In the genomic region with DNA sequence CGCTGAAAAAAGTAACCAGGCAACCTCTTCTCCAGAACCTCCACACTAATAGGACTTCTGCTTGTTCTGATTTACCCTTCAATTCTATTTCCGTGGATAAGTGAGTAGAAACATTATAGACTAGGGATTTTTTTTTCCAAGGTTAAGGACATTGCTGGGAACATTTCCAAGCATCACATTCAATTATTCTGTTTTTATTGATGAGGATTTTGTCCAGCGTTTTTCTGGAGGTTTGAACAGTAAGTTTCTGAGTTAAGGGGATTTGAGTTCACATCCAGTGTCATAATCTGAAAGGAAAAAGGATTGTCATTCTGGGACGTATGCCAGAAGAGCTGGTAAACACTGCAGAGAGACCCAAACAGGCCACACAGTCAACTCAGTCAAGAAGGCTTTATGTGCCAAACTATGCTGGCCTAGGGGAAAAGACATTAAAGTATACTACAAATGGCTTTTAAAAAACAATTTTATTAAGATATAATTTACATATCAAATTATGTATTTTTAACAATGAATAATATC, we compare ENCODE assay signal across 16 cellular contexts. TPM values are rescaled to one million over a fixed set of nuclear protein-coding genes. Genes with fewer than 3 reads are reported as not detected.
DNase-seq lines count a peak whose midpoint lies in the region; ATAC-seq, FAIRE-seq and TF ChIP-seq lines count a peak whose summit lies in the region.
"Had no signal": no experiment of that assay in that cellular context is flagged by ENCODE, and none has a peak within 500 bp of the region (broad histone marks: within the 10 kb centered on the region; RNA-seq: fewer than 3 reads in every experiment).

No MANE protein-coding gene starts in this region.

- no peak overlapping the region for H3K23ac ChIP-seq in mesendoderm (ENCODE audit: low read length)

- no peaks in the 10 kb centered on the region for H3K36me3 Mint-ChIP-seq in nephron (ENCODE audit: low read depth)
- no peaks in the 10 kb centered on the region for H3K36me3 Mint-ChIP-seq in nephron progenitor cell (ENCODE audit: low read depth)
- H3K36me3 Mint-ChIP-seq: activated naive CD8-positive, alpha-beta T cell treated with anti-CD3 and anti-CD28 coated beads for 36 hours; CD14-positive monocyte; neural progenitor cell had no signal

- H3K36me3 ChIP-seq in mesendoderm (ENCODE audit: control insufficient read depth, insufficient read depth, low read length), result no peaks in the 10 kb centered on the region
- H3K36me3 ChIP-seq: neural progenitor cell, thoracic aorta had no signal

- no peaks in the 10 kb centered on the region for H3K4me1 ChIP-seq in mesendoderm (ENCODE audit: control insufficient read depth, low read depth, low read length)
- H3K4me1 ChIP-seq: neural progenitor cell had no signal

- no peak overlapping the region for H2AK5ac ChIP-seq in mesendoderm (ENCODE audit: low read length)

- no peak overlapping the region for H3K56ac ChIP-seq in mesendoderm (ENCODE audit: low read length)

- TF ChIP-seq POLR2A in H54 (IDR thresholded peaks at IDR 0.05; ENCODE audit: low read depth, low read length), result no peak

- H3K4me3 Mint-ChIP-seq in nephron, result no peak overlapping the region
- H3K4me3 Mint-ChIP-seq in nephron progenitor cell, result no peak overlapping the region
- H3K4me3 Mint-ChIP-seq: activated naive CD8-positive, alpha-beta T cell treated with anti-CD3 and anti-CD28 coated beads for 36 hours; CD14-positive monocyte; dendritic cell treated with granulocyte-macrophage colony-stimulating factor and Interleukin-4, amounts not matched to agents 40 ng/mL and 50 ng/mL, for 4 days; neural progenitor cell had no signal

- no peak overlapping the region for H2BK120ac ChIP-seq in mesendoderm (ENCODE audit: low read depth, low read length)

- H3K79me1 ChIP-seq in mesendoderm (ENCODE audit: low read length), result no peaks in the 10 kb centered on the region

- DNase-seq in H4 (ENCODE audit: low spot score), result peak; percentile 83
- peak; percentile 8 for DNase-seq in NCI-H446 treated with DMSO at 0.1 percent for 48 hours (lab: John Stamatoyannopoulos, UW)
- DNase-seq in dedifferentiated amniotic fluid mesenchymal stem cell (ENCODE audit: extremely low spot score), result peak; percentile 42
- no peak for DNase-seq in mesendoderm
- DNase-seq in H54 (ENCODE audit: insufficient read length, low spot score), result no peak
- no peak for DNase-seq in nephron progenitor cell
- DNase-seq in Right ventricle myocardium inferior (ENCODE audit: missing footprints), result no peak
- DNase-seq: activated naive CD8-positive, alpha-beta T cell treated with anti-CD3 and anti-CD28 coated beads for 36 hours; left colon; MM.1S; NCI-H774 had no signal

- H3K4me1 Mint-ChIP-seq in nephron (no peaks in the 10 kb centered on the region), nephron progenitor cell (no peaks in the 10 kb centered on the region)
- H3K4me1 Mint-ChIP-seq: neural progenitor cell had no signal

- no CpG with 5 or more reads among the region's 4 CpGs for WGBS in mesendoderm (ENCODE audit: extremely low coverage, insufficient coverage, low lambda C conversion rate)

- no peak overlapping the region for H3K9ac ChIP-seq in mesendoderm (ENCODE audit: low read length)
- H3K9ac ChIP-seq: neural progenitor cell had no signal

- FAIRE-seq in H54 (lab: Jason Lieb, UNC), result no peak

- no peaks in the 10 kb centered on the region for H3K79me2 ChIP-seq in mesendoderm (ENCODE audit: control insufficient read depth, insufficient read depth, low read length)

- ATAC-seq in Right ventricle myocardium inferior, result no peak
- ATAC-seq: left colon had no signal

- TF ChIP-seq CTCF in nephron (IDR thresholded peaks at IDR 0.05; ENCODE audit: unreplicated experiment in 3 of 3), result no peak
- TF ChIP-seq CTCF in nephron progenitor cell (IDR thresholded peaks at IDR 0.05), result no peak

- H2BK5ac ChIP-seq in mesendoderm (ENCODE audit: low read length), result no peak overlapping the region

- H3K27me3 Mint-ChIP-seq in nephron (ENCODE audit: low read depth) (no peaks in the 10 kb centered on the region), nephron progenitor cell (ENCODE audit: low read depth, poor library complexity) (peaks cover 8% of the 10 kb centered on the region)
- H3K27me3 Mint-ChIP-seq: activated naive CD8-positive, alpha-beta T cell treated with anti-CD3 and anti-CD28 coated beads for 36 hours; dendritic cell treated with granulocyte-macrophage colony-stimulating factor and Interleukin-4, amounts not matched to agents 40 ng/mL and 50 ng/mL, for 4 days had no signal

- no peaks in the 10 kb centered on the region for H3K27me3 ChIP-seq in mesendoderm (ENCODE audit: insufficient read depth, low read length, poor library complexity)
- H3K27me3 ChIP-seq: neural progenitor cell had no signal

- H4K5ac ChIP-seq in mesendoderm (ENCODE audit: low read length), result no peak overlapping the region

- no peak overlapping the region for H3K4me3 ChIP-seq in mesendoderm (ENCODE audit: low read length)
- H3K4me3 ChIP-seq: neural progenitor cell, thoracic aorta had no signal

- H3K4me2 ChIP-seq in mesendoderm (ENCODE audit: low read length), result no peak overlapping the region
- H3K4me2 ChIP-seq: neural progenitor cell had no signal

- intact Hi-C loops in Right ventricle myocardium inferior (cut with DNase I), result no loop called here

- no peak overlapping the region for H3K4ac ChIP-seq in mesendoderm (ENCODE audit: low read depth, low read length)

- no peak overlapping the region for H3K27ac ChIP-seq in mesendoderm (ENCODE audit: low read depth, low read length)
- H3K27ac ChIP-seq: neural progenitor cell, thoracic aorta had no signal

- no peak overlapping the region for H3K18ac ChIP-seq in mesendoderm (ENCODE audit: low read length)

- H3K9me3 Mint-ChIP-seq in nephron (peaks cover 2% of the 10 kb centered on the region), nephron progenitor cell (peaks cover 18% of the 10 kb centered on the region)
- H3K9me3 Mint-ChIP-seq: dendritic cell treated with granulocyte-macrophage colony-stimulating factor and Interleukin-4, amounts not matched to agents 40 ng/mL and 50 ng/mL, for 4 days had no signal

- no peak overlapping the region for H4K8ac ChIP-seq in mesendoderm (ENCODE audit: low read depth, low read length)

- H2BK15ac ChIP-seq in mesendoderm (replicated peaks; ENCODE audit: low read depth), result no peak overlapping the region

- H3K27ac Mint-ChIP-seq in nephron, result peak overlapping the region in 2 of 3 experiments; percentile 4 to 41
- H3K27ac Mint-ChIP-seq in nephron progenitor cell, result no peak overlapping the region
- H3K27ac Mint-ChIP-seq: activated naive CD8-positive, alpha-beta T cell treated with anti-CD3 and anti-CD28 coated beads for 36 hours; dendritic cell treated with granulocyte-macrophage colony-stimulating factor and Interleukin-4, amounts not matched to agents 40 ng/mL and 50 ng/mL, for 4 days; neural progenitor cell had no signal

RNA-seq across cellular contexts. Expression of gene RALA, which starts 28.2 kb away (rescaled TPM):
- 15.4 and 19.6 TPM in 2 replicates for total RNA-seq in H4 (2014; rRNA removed; shearing (Covaris generic))
- polyA plus RNA-seq in mesendoderm (2013, experiment 1 of 2), result 73.1 TPM
- 72.8 TPM for polyA plus RNA-seq in mesendoderm (2013, experiment 2 of 2)
- total RNA-seq in Right ventricle myocardium inferior, result 35.7 TPM

RNA-seq across cellular contexts. Expression of gene YAE1, which starts 29.0 kb away (rescaled TPM):
- 56.8 and 85.4 TPM in 2 replicates for total RNA-seq in H4 (2014; rRNA removed; shearing (Covaris generic))
- 39.6 TPM for polyA plus RNA-seq in mesendoderm (2013, experiment 1 of 2)
- 39.2 TPM for polyA plus RNA-seq in mesendoderm (2013, experiment 2 of 2)
- total RNA-seq in Right ventricle myocardium inferior, result 19.0 TPM

Comparison
In these comparisons a context has a peak if more than half of its experiments do, and no peak if none do; other contexts are left out.
1. DNase-seq: peak in H4 (single experiment), NCI-H446 treated with DMSO at 0.1 percent for 48 hours (single experiment) and dedifferentiated amniotic fluid mesenchymal stem cell (single experiment); none in mesendoderm (single experiment), H54 (single experiment), nephron progenitor cell (single experiment) and Right ventricle myocardium inferior (single experiment).